In genomic region chrX:48520455-48520854, GRCh38 we compare ENCODE assay signal across 11 cellular contexts. TPM values are rescaled to one million over a fixed set of nuclear protein-coding genes. Genes with fewer than 3 reads are reported as not detected.
DNase-seq lines count a peak whose midpoint lies in the region; ATAC-seq and TF ChIP-seq lines count a peak whose summit lies in the region.
"Had no signal": no experiment of that assay in that cellular context is flagged by ENCODE, and none has a peak within 500 bp of the region (broad histone marks: within the 10 kb centered on the region; RNA-seq: fewer than 3 reads in every experiment).

No MANE protein-coding gene starts in this region.

- peaks cover 38% of the 10 kb centered on the region for H3K4me1 Mint-ChIP-seq in stimulated activated naive CD8-positive, alpha-beta T cell treated with anti-CD3 and anti-CD28 coated beads, Interleukin-15, Interleukin-2, amounts not matched to agents 100 ng/mL and 50 ng/mL, for 24 hours (ENCODE audit: low read depth)
- peaks cover 24% of the 10 kb centered on the region for H3K4me1 Mint-ChIP-seq in activated B cell treated with CpG ODN at 0.5 μM for 24 hours
- H3K4me1 Mint-ChIP-seq in memory B cell = peaks cover 11% of the 10 kb centered on the region

- H3K27me3 Mint-ChIP-seq in stimulated activated naive CD8-positive, alpha-beta T cell treated with anti-CD3 and anti-CD28 coated beads, Interleukin-15, Interleukin-2, amounts not matched to agents 100 ng/mL and 50 ng/mL, for 24 hours = no peaks in the 10 kb centered on the region
- H3K27me3 Mint-ChIP-seq in activated B cell treated with CpG ODN at 0.5 μM for 24 hours = no peaks in the 10 kb centered on the region
- no peaks in the 10 kb centered on the region for H3K27me3 Mint-ChIP-seq in memory B cell

- CTCF ChIA-PET in activated B cell treated with CpG ODN at 0.5 μM for 24 hours (lab: Charles Lee) = no interaction called here

- no peaks in the 10 kb centered on the region for H3K9me3 Mint-ChIP-seq in stimulated activated naive CD8-positive, alpha-beta T cell treated with anti-CD3 and anti-CD28 coated beads, Interleukin-15, Interleukin-2, amounts not matched to agents 100 ng/mL and 50 ng/mL, for 24 hours
- no peaks in the 10 kb centered on the region for H3K9me3 Mint-ChIP-seq in activated B cell treated with CpG ODN at 0.5 μM for 24 hours
- no peaks in the 10 kb centered on the region for H3K9me3 Mint-ChIP-seq in memory B cell

- peak overlapping the region; percentile 88 for H3K4me3 Mint-ChIP-seq in stimulated activated naive CD8-positive, alpha-beta T cell treated with anti-CD3 and anti-CD28 coated beads, Interleukin-15, Interleukin-2, amounts not matched to agents 100 ng/mL and 50 ng/mL, for 24 hours
- H3K4me3 Mint-ChIP-seq in activated B cell treated with CpG ODN at 0.5 μM for 24 hours (peak overlapping the region; percentile 86), memory B cell (peak overlapping the region; percentile 86)

- peak overlapping the region; percentile 95 for H3K27ac Mint-ChIP-seq in stimulated activated naive CD8-positive, alpha-beta T cell treated with anti-CD3 and anti-CD28 coated beads, Interleukin-15, Interleukin-2, amounts not matched to agents 100 ng/mL and 50 ng/mL, for 24 hours
- H3K27ac Mint-ChIP-seq in activated B cell treated with CpG ODN at 0.5 μM for 24 hours (peak overlapping the region; percentile 88), memory B cell (peak overlapping the region; percentile 82)

- no peak for DNase-seq in stimulated activated naive CD8-positive, alpha-beta T cell treated with anti-CD3 and anti-CD28 coated beads, Interleukin-15, Interleukin-2, amounts not matched to agents 100 U/mL and 50 U/mL, for 24 hours
- DNase-seq in activated B cell treated with CpG ODN at 0.5 μM for 24 hours = no peak
- no peak for DNase-seq in memory B cell (ENCODE audit: low spot score in 2 of 2)
- no peak for DNase-seq in stimulated activated CD4-positive, alpha-beta T cell treated with anti-CD3 and anti-CD28 coated beads, Interleukin-4, amount 100 ng/mL, for 4 hours
- no peak for DNase-seq in effector CD8-positive, alpha-beta T cell (lab: John Stamatoyannopoulos, UW)
- DNase-seq in epidermal melanocyte (ENCODE audit: insufficient read length, low spot score) = no peak
- DNase-seq: activated CD8-positive, alpha-beta memory T cell treated with anti-CD3 and anti-CD28 coated beads for 24 hours; NCI-H446 treated with DMSO at 0.1 percent for 48 hours; Peyer's patch had no signal

- intact Hi-C loops in activated B cell treated with CpG ODN at 0.5 μM for 24 hours (cut with micrococcal nuclease) = loop anchor here (2.0 kb wide), 1 partner anchor 862 kb away; the partner anchor contains the start of gene UXT

- no peak for ATAC-seq in stimulated activated naive CD8-positive, alpha-beta T cell treated with anti-CD3 and anti-CD28 coated beads, Interleukin-15, Interleukin-2, amounts not matched to agents 100 U/mL and 50 U/mL, for 24 hours
- ATAC-seq in activated B cell treated with CpG ODN at 0.5 μM for 24 hours (ENCODE audit: low read depth) = no peak
- no peak for ATAC-seq in memory B cell (ENCODE audit: low read depth)
- no peak for ATAC-seq in HG02970 (IDR thresholded peaks at IDR 0.05; ENCODE audit: low FRiP score, unreplicated experiment)

- TF ChIP-seq CTCF in activated B cell treated with CpG ODN at 0.5 μM for 24 hours (IDR thresholded peaks at IDR 0.05) = no peak

- peaks cover 15% of the 10 kb centered on the region for H3K36me3 Mint-ChIP-seq in stimulated activated naive CD8-positive, alpha-beta T cell treated with anti-CD3 and anti-CD28 coated beads, Interleukin-15, Interleukin-2, amounts not matched to agents 100 ng/mL and 50 ng/mL, for 24 hours (ENCODE audit: low read depth)
- H3K36me3 Mint-ChIP-seq in activated B cell treated with CpG ODN at 0.5 μM for 24 hours (ENCODE audit: low read depth) (peaks cover 11% of the 10 kb centered on the region), memory B cell (peaks cover 3% of the 10 kb centered on the region)

- POLR2A ChIA-PET in activated B cell treated with CpG ODN at 0.5 μM for 24 hours (lab: Charles Lee) = interaction anchor here (1.1 to 2.2 kb wide), 3 partner anchors 12 to 482 kb away, joined by 5 to 13 read pairs (median 8); partner anchors contain the start of genes GRIPAP1, PORCN and TBC1D25

RNA-seq across cellular contexts. Expression of gene EBP, which starts 1.2 kb away (rescaled TPM):
- 72.4 and 75.5 TPM in 2 replicates for total RNA-seq in activated B cell treated with CpG ODN at 0.5 μM for 24 hours

RNA-seq across cellular contexts. Expression of gene PORCN, which starts 11.7 kb away (rescaled TPM):
- 7.8 and 9.8 TPM in 2 replicates for total RNA-seq in activated B cell treated with CpG ODN at 0.5 μM for 24 hours

RNA-seq across cellular contexts. Expression of gene TBC1D25, which starts 19.1 kb away (rescaled TPM):
- total RNA-seq in activated B cell treated with CpG ODN at 0.5 μM for 24 hours = 16.4 and 19.4 TPM in 2 replicates

RNA-seq across cellular contexts. Expression of gene FTSJ1, which starts 44.5 kb away (rescaled TPM):
- total RNA-seq in activated B cell treated with CpG ODN at 0.5 μM for 24 hours = 39.9 and 44.5 TPM in 2 replicates

RNA-seq across cellular contexts. Expression of gene SLC38A5, which starts 50.4 kb away (rescaled TPM):
- 23.5 and 28.9 TPM in 2 replicates for total RNA-seq in activated B cell treated with CpG ODN at 0.5 μM for 24 hours
